ENCODE assay signal across 9 cellular contexts in genomic region chr19:10544753-10545251, GRCh38. TPM values are rescaled to one million over a fixed set of nuclear protein-coding genes. Genes with fewer than 3 reads are reported as not detected.
DNase-seq lines count a peak whose midpoint lies in the region; ATAC-seq and TF ChIP-seq lines count a peak whose summit lies in the region.
"Had no signal": no experiment of that assay in that cellular context is flagged by ENCODE, and none has a peak within 500 bp of the region (broad histone marks: within the 10 kb centered on the region; RNA-seq: fewer than 3 reads in every experiment).

No MANE protein-coding gene starts in this region.

- TF ChIP-seq CTCF in hepatocyte (IDR thresholded peaks at IDR 0.05; ENCODE audit: poor library complexity): no peak
- no peak for TF ChIP-seq CTCF in GM20000 (IDR thresholded peaks at IDR 0.05; ENCODE audit: extremely low read depth, missing control alignments)

- peak overlapping the region; percentile 86 for H3K9ac ChIP-seq in GM23248

- no peaks in the 10 kb centered on the region for H3F3A ChIP-seq in GM23248 (ENCODE audit: insufficient read depth)

- DNase-seq in GM23248 (no peak), hepatocyte (ENCODE audit: low spot score) (no peak), DMS79 treated with DMSO at 0.1 percent for 48 hours (lab: John Stamatoyannopoulos, UW) (no peak), GM20000 (ENCODE audit: low spot score) (no peak), HEK293T (ENCODE audit: extremely low spot score) (no peak)
- DNase-seq in activated CD4-positive, alpha-beta memory T cell treated with anti-CD3 and anti-CD28 coated beads for 36 hours: peak; percentile 45

- H4K20me1 ChIP-seq in GM23248 (ENCODE audit: insufficient read depth): no peaks in the 10 kb centered on the region
- no peaks in the 10 kb centered on the region for H4K20me1 ChIP-seq in hepatocyte (ENCODE audit: insufficient read depth, poor library complexity, severe bottlenecking)

- POLR2A ChIA-PET in activated CD4-positive, alpha-beta memory T cell treated with anti-CD3 and anti-CD28 coated beads for 36 hours (lab: Charles Lee): no interaction called here
- POLR2A ChIA-PET in HEK293T (lab: Yijun Ruan, JAX): interaction anchor here (1.1 kb wide), 1 partner anchor 9 kb away, joined by 3 read pairs; no protein-coding TSS in a partner anchor

- peak overlapping the region; percentile 84 for H3K27ac Mint-ChIP-seq in activated CD4-positive, alpha-beta memory T cell treated with anti-CD3 and anti-CD28 coated beads for 36 hours

- CTCF ChIA-PET in activated CD4-positive, alpha-beta memory T cell treated with anti-CD3 and anti-CD28 coated beads for 36 hours (lab: Charles Lee): no interaction called here
- CTCF ChIA-PET in HEK293T (lab: Yijun Ruan, JAX): no interaction called here

- H2AFZ ChIP-seq in GM23248: peak overlapping the region; percentile 78; the same call in 1 of the 2 replicates
- H2AFZ ChIP-seq in hepatocyte: no peak overlapping the region

- H3K4me2 ChIP-seq in GM23248 (ENCODE audit: unreplicated experiment): peak overlapping the region; percentile 71
- H3K4me2 ChIP-seq in hepatocyte: peak overlapping the region; percentile 95

- no peak for ATAC-seq in GM21447 (IDR thresholded peaks at IDR 0.05; ENCODE audit: unreplicated experiment)

- no peak overlapping the region for H3K27ac ChIP-seq in GM23248
- H3K27ac ChIP-seq in hepatocyte: no peak overlapping the region
- peak overlapping the region in 19 of 21 experiments; percentile 2 to 99 (median 92) for H3K27ac ChIP-seq in skin epidermis

- H3K9me2 ChIP-seq in GM23248 (ENCODE audit: insufficient read depth): no peaks in the 10 kb centered on the region
- no peaks in the 10 kb centered on the region for H3K9me2 ChIP-seq in hepatocyte (replicated peaks; ENCODE audit: insufficient read depth)

- no peaks in the 10 kb centered on the region for H3K36me3 ChIP-seq in GM23248 (ENCODE audit: low read depth)
- no peaks in the 10 kb centered on the region for H3K36me3 ChIP-seq in hepatocyte (replicated peaks; ENCODE audit: insufficient read depth, low read depth)

- H3K4me3 ChIP-seq in GM23248: peak overlapping the region; percentile 85
- H3K4me3 ChIP-seq in hepatocyte: no peak overlapping the region
- peak overlapping the region; percentile 81 to 99 (median 97) for H3K4me3 ChIP-seq in skin epidermis

- intact Hi-C loops in activated CD4-positive, alpha-beta memory T cell treated with anti-CD3 and anti-CD28 coated beads for 36 hours (cut with micrococcal nuclease): loop anchor here (5.0 kb wide), 1 partner anchor 38 kb away; no protein-coding TSS in a partner anchor

- H3K27me3 ChIP-seq in GM23248 (replicated peaks; ENCODE audit: insufficient read depth) (no peaks in the 10 kb centered on the region), hepatocyte (no peaks in the 10 kb centered on the region)

- in situ Hi-C loops in GM23248 (cut with MboI): no loop called here

- H3K4me3 Mint-ChIP-seq in activated CD4-positive, alpha-beta memory T cell treated with anti-CD3 and anti-CD28 coated beads for 36 hours: peak overlapping the region; percentile 88

- H3K4me1 Mint-ChIP-seq in activated CD4-positive, alpha-beta memory T cell treated with anti-CD3 and anti-CD28 coated beads for 36 hours (ENCODE audit: low read depth): peaks cover 14% of the 10 kb centered on the region

- peaks cover 4% of the 10 kb centered on the region for H3K27me3 Mint-ChIP-seq in activated CD4-positive, alpha-beta memory T cell treated with anti-CD3 and anti-CD28 coated beads for 36 hours

- peaks cover 21% of the 10 kb centered on the region for H3K79me2 ChIP-seq in GM23248 (ENCODE audit: insufficient read depth)
- H3K79me2 ChIP-seq in hepatocyte: peaks cover 28% of the 10 kb centered on the region

- H3K4me1 ChIP-seq in GM23248 (ENCODE audit: insufficient read depth) (peaks cover 6% of the 10 kb centered on the region; the same call in 1 of the 2 replicates), hepatocyte (ENCODE audit: insufficient read depth) (peaks cover 9% of the 10 kb centered on the region)

- 37% methylated on average over 23 of the region's 23 CpGs for WGBS in GM23248 (ENCODE audit: low coverage in 1 of 2, low lambda C conversion rate in 2 of 2, missing lambda C conversion rate in 2 of 2), 2 experiments
- WGBS in hepatocyte (ENCODE audit: low lambda C conversion rate, missing lambda C conversion rate): 85% methylated on average over 23 of the region's 23 CpGs

- H3K9me3 ChIP-seq in GM23248 (ENCODE audit: low read depth) (no peaks in the 10 kb centered on the region), hepatocyte (ENCODE audit: low read depth) (no peaks in the 10 kb centered on the region)

- H3K36me3 Mint-ChIP-seq in activated CD4-positive, alpha-beta memory T cell treated with anti-CD3 and anti-CD28 coated beads for 36 hours: peaks cover 3% of the 10 kb centered on the region

- no peaks in the 10 kb centered on the region for H3K9me3 Mint-ChIP-seq in activated CD4-positive, alpha-beta memory T cell treated with anti-CD3 and anti-CD28 coated beads for 36 hours

TF ChIP-seq in HEK293T, 16 proteins besides CTCF, POLR2A, EP300 and RAD21:
- TF ChIP-seq TARDBP (IDR thresholded peaks at IDR 0.05) (no peak), LEF1 (IDR thresholded peaks at IDR 0.05; ENCODE audit: borderline replicate concordance) (no peak), L3MBTL2 (conservative IDR thresholded peaks at IDR 0.05) (no peak), ELF4 (IDR thresholded peaks at IDR 0.05) (no peak), FOXM1 (IDR thresholded peaks at IDR 0.05; ENCODE audit: borderline replicate concordance) (no peak), HDGF (IDR thresholded peaks at IDR 0.05; ENCODE audit: borderline replicate concordance) (no peak), CTBP1 (IDR thresholded peaks at IDR 0.05; ENCODE audit: borderline replicate concordance) (no peak), ARNT (IDR thresholded peaks at IDR 0.05) (no peak), FOXK2 (IDR thresholded peaks at IDR 0.05) (no peak), PKNOX1 (IDR thresholded peaks at IDR 0.05) (no peak), ZNF384 (IDR thresholded peaks at IDR 0.05) (no peak), SUZ12 (IDR thresholded peaks at IDR 0.05) (no peak), BHLHE40 (IDR thresholded peaks at IDR 0.05; ENCODE audit: borderline replicate concordance) (no peak), SP1 (IDR thresholded peaks at IDR 0.05) (no peak), FOXA1 (IDR thresholded peaks at IDR 0.05) (no peak), NFRKB (IDR thresholded peaks at IDR 0.05) (no peak)
TF ChIP-seq in HEK293T: peak in this region for 0.

RNA-seq across cellular contexts. Expression of gene ATG4D, which starts 1.1 kb away (rescaled TPM):
- 12.4 and 18.0 TPM in 2 replicates for total RNA-seq in GM23248 (2014; rRNA removed; shearing (Covaris generic))
- 6.2 and 6.3 TPM in 2 replicates for polyA plus RNA-seq in GM23248 (2016; fragmentation: Nextera tagmentation; extraction: Ambion mirVana)
- total RNA-seq in activated CD4-positive, alpha-beta memory T cell treated with anti-CD3 and anti-CD28 coated beads for 36 hours: 10 to 100 TPM; 23.8 to 26.7 TPM
- 13.1 and 24.1 TPM in 2 replicates for total RNA-seq in hepatocyte
- 34.5 and 40.0 TPM in 2 replicates for polyA plus RNA-seq in hepatocyte

RNA-seq across cellular contexts. Expression of gene KRI1, which starts 21.0 kb away (rescaled TPM):
- total RNA-seq in GM23248 (2014; rRNA removed; shearing (Covaris generic)): 10.5 and 11.3 TPM in 2 replicates
- polyA plus RNA-seq in GM23248 (2016; fragmentation: Nextera tagmentation; extraction: Ambion mirVana): 14.9 and 15.1 TPM in 2 replicates
- 10 to 100 TPM; 46.2 to 52.3 TPM for total RNA-seq in activated CD4-positive, alpha-beta memory T cell treated with anti-CD3 and anti-CD28 coated beads for 36 hours
- total RNA-seq in hepatocyte: 7.8 and 9.2 TPM in 2 replicates
- polyA plus RNA-seq in hepatocyte: 18.3 and 22.0 TPM in 2 replicates

RNA-seq across cellular contexts. Expression of gene CDKN2D, which starts 24.0 kb away (rescaled TPM):
- total RNA-seq in GM23248 (2014; rRNA removed; shearing (Covaris generic)): 7.8 and 8.5 TPM in 2 replicates
- 10.7 and 11.7 TPM in 2 replicates for polyA plus RNA-seq in GM23248 (2016; fragmentation: Nextera tagmentation; extraction: Ambion mirVana)
- total RNA-seq in activated CD4-positive, alpha-beta memory T cell treated with anti-CD3 and anti-CD28 coated beads for 36 hours: 10 to 100 TPM; 68.6 to 68.8 TPM
- total RNA-seq in hepatocyte: 5.0 and 6.4 TPM in 2 replicates
- polyA plus RNA-seq in hepatocyte: 13.9 and 15.0 TPM in 2 replicates

RNA-seq across cellular contexts. Expression of gene S1PR5, which starts 27.6 kb away (rescaled TPM):
- 1.8 and 3.3 TPM in 2 replicates for total RNA-seq in GM23248 (2014; rRNA removed; shearing (Covaris generic))
- polyA plus RNA-seq in GM23248 (2016; fragmentation: Nextera tagmentation; extraction: Ambion mirVana): 1.2 and 1.6 TPM in 2 replicates
- total RNA-seq in activated CD4-positive, alpha-beta memory T cell treated with anti-CD3 and anti-CD28 coated beads for 36 hours: under 1 TPM; 0.12 to 0.40 TPM
- 0.17 and 0.56 TPM in 2 replicates for total RNA-seq in hepatocyte
- 0.38 and 0.75 TPM in 2 replicates for polyA plus RNA-seq in hepatocyte
- total RNA-seq: dermis microvascular lymphatic vessel endothelial cell had no signal

RNA-seq across cellular contexts. Expression of gene KEAP1, which starts 41.6 kb away (rescaled TPM):
- 93.2 and 99.5 TPM in 2 replicates for total RNA-seq in GM23248 (2014; rRNA removed; shearing (Covaris generic))
- polyA plus RNA-seq in GM23248 (2016; fragmentation: Nextera tagmentation; extraction: Ambion mirVana) (74.4 and 81.5 TPM in 2 replicates), hepatocyte (44.7 and 66.8 TPM in 2 replicates)
- total RNA-seq in activated CD4-positive, alpha-beta memory T cell treated with anti-CD3 and anti-CD28 coated beads for 36 hours: 10 to 100 TPM; 68.0 to 71.0 TPM
- total RNA-seq in hepatocyte: 47.2 and 48.2 TPM in 2 replicates

Comparison
In these comparisons a context has a peak if more than half of its experiments do, and no peak if none do; other contexts are left out.
1. H3K27ac ChIP-seq: peak in skin epidermis (19 of 21); none in GM23248 (single experiment) and hepatocyte (single experiment).